Comparison of ENCODE assay signal across 37 cellular contexts in the genomic region with DNA sequence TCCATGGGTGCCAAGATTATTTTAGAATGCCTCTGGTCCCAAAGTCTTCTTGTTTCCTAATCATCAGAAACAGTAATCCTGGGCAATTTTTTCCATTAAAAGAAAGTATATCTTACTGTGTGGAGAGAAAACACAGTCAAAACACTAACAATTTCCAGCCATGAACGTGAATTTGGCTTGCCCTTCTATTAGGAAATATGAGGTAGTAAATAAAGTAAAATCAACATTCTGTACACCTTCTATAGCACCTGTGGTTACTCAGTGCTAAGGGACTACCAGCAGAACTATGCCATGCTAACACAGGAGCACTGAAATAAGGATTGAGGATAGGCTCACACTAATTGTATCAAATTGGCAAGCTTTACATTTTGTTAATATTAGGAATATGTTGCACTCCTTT.
"Had no signal": no experiment of that assay in that cellular context is flagged by ENCODE, and none has a peak within 500 bp of the region (broad histone marks: within the 10 kb centered on the region; RNA-seq: fewer than 3 reads in every experiment).

No MANE protein-coding gene starts in this region.

- H3K36me3 Mint-ChIP-seq: activated CD8-positive, alpha-beta memory T cell treated with anti-CD3 and anti-CD28 coated beads, Interleukin-2, amount 10 ng/mL, durations not matched to agents 7 days and 5 days; activated naive CD4-positive, alpha-beta T cell treated with anti-CD3 and anti-CD28 coated beads, Interleukin-2, amount 10 ng/mL, durations not matched to agents 7 days and 5 days; activated naive CD8-positive, alpha-beta T cell had no signal

- H3K36me3 ChIP-seq: cardiac muscle cell, Peyer's patch had no signal

- H3K4me3 ChIP-seq: cardiac muscle cell, Peyer's patch, SJSA1 had no signal

- DNase-seq: activated B cell treated with CpG ODN at 0.5 μM for 24 hours; activated CD4-positive, alpha-beta memory T cell treated with anti-CD3 and anti-CD28 coated beads for 36 hours; activated CD4-positive, alpha-beta T cell treated with anti-CD3 and anti-CD28 coated beads for 4 hours; activated CD4-positive, alpha-beta T cell treated with anti-CD3 and anti-CD28 coated beads, Interleukin-2, amount 50 U/mL, for 1 hour; activated CD4-positive, CD25-positive, alpha-beta regulatory T cell treated with anti-CD3 and anti-CD28 coated beads, Interleukin-2, amount 50 U/mL, for 72 hours; activated CD8-positive, alpha-beta memory T cell treated with anti-CD3 and anti-CD28 coated beads for 24 hours; activated CD8-positive, alpha-beta memory T cell treated with anti-CD3 and anti-CD28 coated beads, Interleukin-2, amount 10 ng/mL, durations not matched to agents 7 days and 5 days; activated CD8-positive, alpha-beta memory T cell treated with anti-CD3 and anti-CD28 coated beads, Interleukin-2, amount 50 U/mL, for 48 hours; activated effector memory CD4-positive, alpha-beta T cell treated with Interleukin-2 at 50 U/mL for 16 hours; activated naive CD4-positive, alpha-beta T cell treated with anti-CD3 and anti-CD28 coated beads, Interleukin-2, amount 10 ng/mL, durations not matched to agents 7 days and 5 days; activated naive CD8-positive, alpha-beta T cell treated with anti-CD3 and anti-CD28 coated beads, Interleukin-2, amount 50 U/mL, for 24 hours; activated T-cell treated with anti-CD3 and anti-CD28 coated beads, Interleukin-2, amount 50 U/mL, for 48 hours; anterior cingulate cortex; brain microvascular endothelial cell; NCI-H1092 treated with DMSO at 0.1 percent for 48 hours; NCI-H1417; NCI-H146; NCI-H187; NCI-H2029 treated with DMSO at 0.1 percent for 48 hours; NCI-H2171 treated with DMSO at 0.1 percent for 48 hours; NCI-H2227 treated with DMSO at 0.1 percent for 48 hours; NCI-H524 treated with DMSO at 0.1 percent for 48 hours; NCI-H748 treated with DMSO at 0.1 percent for 48 hours; NK-92 treated with Interleukin-12 subunit alpha and Interleukin-12 subunit beta, amount 100 ng/mL, for 24 hours; PC-3; Peyer's patch; RPMI8226; SHP77 treated with DMSO at 0.1 percent for 48 hours; SK-N-SH; T-helper 1 cell; T-helper 2 cell; T-helper 9 cell had no signal

- H3K27me3 ChIP-seq: brain microvascular endothelial cell, Peyer's patch, SJSA1 had no signal

- ATAC-seq: activated CD8-positive, alpha-beta memory T cell treated with anti-CD3 and anti-CD28 coated beads, Interleukin-2, amount 10 ng/mL, durations not matched to agents 7 days and 5 days; activated naive CD8-positive, alpha-beta T cell treated with anti-CD3 and anti-CD28 coated beads, Interleukin-2, amount 50 U/mL, for 24 hours; PC-3 had no signal

- H3K27ac Mint-ChIP-seq: activated B cell treated with CpG ODN at 0.5 μM for 24 hours; activated CD4-positive, alpha-beta memory T cell treated with anti-CD3 and anti-CD28 coated beads for 36 hours; activated CD8-positive, alpha-beta memory T cell treated with anti-CD3 and anti-CD28 coated beads, Interleukin-2, amount 10 ng/mL, durations not matched to agents 7 days and 5 days; activated naive CD4-positive, alpha-beta T cell treated with anti-CD3 and anti-CD28 coated beads, Interleukin-2, amount 10 ng/mL, durations not matched to agents 7 days and 5 days; activated naive CD8-positive, alpha-beta T cell; activated naive CD8-positive, alpha-beta T cell treated with anti-CD3 and anti-CD28 coated beads, Interleukin-2, amount 50 U/mL, for 24 hours had no signal

- H3K4me1 ChIP-seq: Peyer's patch had no signal

- H3K27ac ChIP-seq: brain microvascular endothelial cell, cardiac muscle cell, Peyer's patch, SJSA1, VCaP had no signal

- H3K9me3 ChIP-seq: Peyer's patch, SJSA1, SK-N-SH had no signal

- H3K4me1 Mint-ChIP-seq: activated CD8-positive, alpha-beta memory T cell treated with anti-CD3 and anti-CD28 coated beads, Interleukin-2, amount 10 ng/mL, durations not matched to agents 7 days and 5 days; activated naive CD4-positive, alpha-beta T cell treated with anti-CD3 and anti-CD28 coated beads, Interleukin-2, amount 10 ng/mL, durations not matched to agents 7 days and 5 days; activated naive CD8-positive, alpha-beta T cell treated with anti-CD3 and anti-CD28 coated beads, Interleukin-2, amount 50 U/mL, for 24 hours; central memory CD8-positive, alpha-beta T cell had no signal

- H3K4me3 Mint-ChIP-seq: activated B cell treated with CpG ODN at 0.5 μM for 24 hours; activated CD4-positive, alpha-beta memory T cell treated with anti-CD3 and anti-CD28 coated beads for 36 hours; activated CD8-positive, alpha-beta memory T cell treated with anti-CD3 and anti-CD28 coated beads, Interleukin-2, amount 10 ng/mL, durations not matched to agents 7 days and 5 days; activated naive CD4-positive, alpha-beta T cell treated with anti-CD3 and anti-CD28 coated beads, Interleukin-2, amount 10 ng/mL, durations not matched to agents 7 days and 5 days; activated naive CD8-positive, alpha-beta T cell; activated naive CD8-positive, alpha-beta T cell treated with anti-CD3 and anti-CD28 coated beads, Interleukin-2, amount 50 U/mL, for 24 hours; central memory CD8-positive, alpha-beta T cell had no signal
